Comparison of ENCODE assay signal across 20 cellular contexts in genomic region chr22:29341849-29342127, GRCh38. TPM values are rescaled to one million over a fixed set of nuclear protein-coding genes. Genes with fewer than 3 reads are reported as not detected.
DNase-seq lines count a peak whose midpoint lies in the region; ATAC-seq, FAIRE-seq and TF ChIP-seq lines count a peak whose summit lies in the region.
"Had no signal": no experiment of that assay in that cellular context is flagged by ENCODE, and none has a peak within 500 bp of the region (broad histone marks: within the 10 kb centered on the region; RNA-seq: fewer than 3 reads in every experiment).

No MANE protein-coding gene starts in this region.

- H3K27me3 Mint-ChIP-seq in activated T-helper 17 cell treated with anti-CD3 and anti-CD28 coated beads, Interleukin-2, amount 50 U/mL, for 72 hours, result no peaks in the 10 kb centered on the region

- in situ Hi-C loops in GM13976 (cut with MboI; ENCODE audit: low sequenced_read_pairs, unreplicated experiment), result no loop called here

- WGBS in right cardiac atrium, result 94% methylated on average over 2 of the region's 2 CpGs
- 86 to 97% methylated on average over 2 of the region's 2 CpGs for WGBS in pancreas, 2 donors

- peak in 1 of 2 donors; percentile 1 for ATAC-seq in right cardiac atrium
- no peak for ATAC-seq in activated T-helper 17 cell treated with anti-CD3 and anti-CD28 coated beads, Interleukin-2, amount 50 U/mL, for 72 hours (replicated peaks)
- ATAC-seq in pancreas, result no peak
- ATAC-seq in HG03159 (IDR thresholded peaks at IDR 0.05; ENCODE audit: unreplicated experiment), result no peak
- ATAC-seq: CD8-positive, alpha-beta T cell; PC-3 had no signal

- H3K4me3 Mint-ChIP-seq in activated T-helper 17 cell treated with anti-CD3 and anti-CD28 coated beads, Interleukin-2, amount 50 U/mL, for 72 hours, result no peak overlapping the region
- H3K4me3 Mint-ChIP-seq: CD8-positive, alpha-beta T cell had no signal

- DNase-seq in right cardiac atrium, result no peak
- no peak for DNase-seq in right atrium auricular region (ENCODE audit: low spot score)
- peak in 1 of 6 donors; percentile 72 for DNase-seq in pancreas
- no peak for DNase-seq in activated CD4-positive, CD25-positive, alpha-beta regulatory T cell treated with anti-CD3 and anti-CD28 coated beads, Interleukin-2, amount 50 U/mL, for 72 hours
- DNase-seq in GM13976 (ENCODE audit: low spot score), result no peak
- DNase-seq: BE2C; CD8-positive, alpha-beta T cell; DMS53; EL; NCI-H1436; NCI-H1930; NCI-H226; NCI-H526; PC-3; RPMI8226 had no signal

- no peak for FAIRE-seq in pancreas (lab: Jason Lieb, UNC)
- FAIRE-seq: A204.1, GM12892, H1 had no signal

- intact Hi-C loops in right cardiac atrium (cut with DNase I), result no loop called here
- intact Hi-C loops in pancreas (cut with DNase I), result no loop called here

- H3K9me3 Mint-ChIP-seq in activated T-helper 17 cell treated with anti-CD3 and anti-CD28 coated beads, Interleukin-2, amount 50 U/mL, for 72 hours, result no peaks in the 10 kb centered on the region
- H3K9me3 Mint-ChIP-seq: CD8-positive, alpha-beta T cell had no signal

- H3K27me3 ChIP-seq in right cardiac atrium (ENCODE audit: control insufficient read depth, insufficient read depth) (no peaks in the 10 kb centered on the region), right atrium auricular region (no peaks in the 10 kb centered on the region), pancreas (no peaks in the 10 kb centered on the region)
- H3K27me3 ChIP-seq: BE2C had no signal

- H3K27ac ChIP-seq in right cardiac atrium (ENCODE audit: low read length) (peak overlapping the region; percentile 21), right atrium auricular region (peak overlapping the region in 1 of 2 donors; percentile 72), pancreas (peak overlapping the region; percentile 63 to 71 (median 68))

- no peaks in the 10 kb centered on the region for H3K9me3 ChIP-seq in right cardiac atrium (ENCODE audit: control insufficient read depth, low read length)
- H3K9me3 ChIP-seq in right atrium auricular region, result no peaks in the 10 kb centered on the region
- no peaks in the 10 kb centered on the region for H3K9me3 ChIP-seq in pancreas
- H3K9me3 ChIP-seq: BE2C had no signal

- H3K4me3 ChIP-seq in right cardiac atrium (ENCODE audit: low read length) (no peak overlapping the region), right atrium auricular region (no peak overlapping the region), pancreas (no peak overlapping the region)

- peak overlapping the region; percentile 78 for H3K27ac Mint-ChIP-seq in activated T-helper 17 cell treated with anti-CD3 and anti-CD28 coated beads, Interleukin-2, amount 50 U/mL, for 72 hours
- H3K27ac Mint-ChIP-seq: CD8-positive, alpha-beta T cell had no signal

- peaks cover 87% of the 10 kb centered on the region for H3K36me3 Mint-ChIP-seq in activated T-helper 17 cell treated with anti-CD3 and anti-CD28 coated beads, Interleukin-2, amount 50 U/mL, for 72 hours (ENCODE audit: low read depth)

- H3K4me1 ChIP-seq in right cardiac atrium (ENCODE audit: control insufficient read depth, insufficient read depth, low read length) (peaks cover 4% of the 10 kb centered on the region), right atrium auricular region (peaks cover 0 to 27% of the 10 kb centered on the region in 2 donors), pancreas (peaks cover 29 to 31% (median 31%) of the 10 kb centered on the region in 3 donors)

- no peak for TF ChIP-seq CTCF in right atrium auricular region (IDR thresholded peaks at IDR 0.05)
- TF ChIP-seq CTCF in pancreas (IDR thresholded peaks at IDR 0.05), result no peak
- TF ChIP-seq CTCF in GM13976 (IDR thresholded peaks at IDR 0.05; ENCODE audit: borderline replicate concordance, control extremely low read depth, extremely low read depth, insufficient read depth, missing control alignments), result no peak

- H3K4me1 Mint-ChIP-seq in activated T-helper 17 cell treated with anti-CD3 and anti-CD28 coated beads, Interleukin-2, amount 50 U/mL, for 72 hours, result no peaks in the 10 kb centered on the region

- H3K36me3 ChIP-seq in right atrium auricular region (peaks cover 59% of the 10 kb centered on the region), pancreas (peaks cover 8 to 48% (median 9%) of the 10 kb centered on the region in 3 donors)

RNA-seq across cellular contexts. Expression of gene RASL10A, which starts 26.3 kb away (rescaled TPM):
- total RNA-seq in right cardiac atrium, result 1 to 10 TPM; 1.1 to 2.9 (median 1.6) TPM
- 1.2 TPM for polyA plus RNA-seq in right cardiac atrium
- 1 to 10 TPM; 1.1 to 1.8 TPM for total RNA-seq in right atrium auricular region
- total RNA-seq in activated T-helper 17 cell treated with anti-CD3 and anti-CD28 coated beads, Interleukin-2, amount 50 U/mL, for 72 hours, result under 1 TPM; 0.58 to 0.61 TPM
- total RNA-seq in pancreas, result under 1 TPM; 0.24 to 0.61 (median 0.50) TPM
- 1 to 10 TPM; 3.7 to 4.4 TPM for polyA plus RNA-seq in pancreas
- total RNA-seq: PC-3 had no signal

RNA-seq across cellular contexts. Expression of gene GAS2L1, which starts 35.3 kb away (rescaled TPM):
- total RNA-seq in right cardiac atrium (10 to 100 TPM; 17.1 to 25.7 (median 22.6) TPM), right atrium auricular region (10 to 100 TPM; 19.4 to 28.0 TPM), pancreas (10 to 100 TPM in 1 of 6 donors, 1 to 10 TPM in 5; 5.2 to 10.7 (median 7.8) TPM)
- polyA plus RNA-seq in right cardiac atrium (16.9 TPM), pancreas (10 to 100 TPM; 11.7 to 13.6 TPM)
- total RNA-seq in activated T-helper 17 cell treated with anti-CD3 and anti-CD28 coated beads, Interleukin-2, amount 50 U/mL, for 72 hours, result 1 to 10 TPM; 1.9 to 2.9 TPM
- total RNA-seq: CD8-positive, alpha-beta T cell had no signal

RNA-seq across cellular contexts. Expression of gene AP1B1, which starts 46.6 kb away (rescaled TPM):
- total RNA-seq in right cardiac atrium (10 to 100 TPM; 33.5 to 44.6 (median 40.3) TPM), right atrium auricular region (10 to 100 TPM; 31.4 to 46.2 TPM), pancreas (10 to 100 TPM; 27.5 to 49.9 (median 40.7) TPM)
- polyA plus RNA-seq in right cardiac atrium (21.7 TPM), pancreas (10 to 100 TPM; 28.3 to 31.7 TPM)
- total RNA-seq in activated T-helper 17 cell treated with anti-CD3 and anti-CD28 coated beads, Interleukin-2, amount 50 U/mL, for 72 hours, result 10 to 100 TPM; 33.8 to 83.7 TPM
